In genomic region chr17:14069251-14069981, GRCh38 we compare ENCODE assay signal across 8 cellular contexts. TPM values are rescaled to one million over a fixed set of nuclear protein-coding genes. Genes with fewer than 3 reads are reported as not detected.
DNase-seq lines count a peak whose midpoint lies in the region; ATAC-seq and TF ChIP-seq lines count a peak whose summit lies in the region.

TSS of gene COX10 (plus strand) at chr17:14069504. CDS start at chr17:14069606, 102 bp downstream.

- no peaks in the 10 kb centered on the region for H3K9me3 ChIP-seq in osteoblast (ENCODE audit: low read depth, low read length)
- no peaks in the 10 kb centered on the region for H3K9me3 ChIP-seq in testis

- no peak for TF ChIP-seq POLR2A in testis (IDR thresholded peaks at IDR 0.05)

- H3K79me2 ChIP-seq in osteoblast (ENCODE audit: insufficient read depth, low read length) = peaks cover 86% of the 10 kb centered on the region

- H2AFZ ChIP-seq in osteoblast (ENCODE audit: low read length) = peak within 1 kb of the TSS; percentile 98

- peak; percentile 99 for ATAC-seq in SK-N-SH treated with all-trans-retinoic acid at 6 μM for 48 hours

- H3K4me2 ChIP-seq in osteoblast (ENCODE audit: insufficient read depth, low read length) = peak within 1 kb of the TSS; percentile 73

- peaks cover 12% of the 10 kb centered on the region for H3K36me3 Mint-ChIP-seq in activated naive CD4-positive, alpha-beta T cell treated with anti-CD3 and anti-CD28 coated beads, Interleukin-2, amount 50 U/mL, for 24 hours

- H3K27ac Mint-ChIP-seq in activated naive CD4-positive, alpha-beta T cell treated with anti-CD3 and anti-CD28 coated beads, Interleukin-2, amount 50 U/mL, for 24 hours = peak within 1 kb of the TSS; percentile 94

- H3K36me3 ChIP-seq in GM06990 (ENCODE audit: control insufficient read depth, insufficient read depth, low read length) (no peaks in the 10 kb centered on the region), osteoblast (ENCODE audit: insufficient read depth, low read length) (no peaks in the 10 kb centered on the region), testis (ENCODE audit: low read depth, missing control alignments) (no peaks in the 10 kb centered on the region)

- peak within 1 kb of the TSS; percentile 95 for H3K4me3 Mint-ChIP-seq in activated naive CD4-positive, alpha-beta T cell treated with anti-CD3 and anti-CD28 coated beads, Interleukin-2, amount 50 U/mL, for 24 hours

- peak within 1 kb of the TSS; percentile 99 for H3K4me3 ChIP-seq in GM06990 (replicated peaks; ENCODE audit: low read depth, low read length)
- peak within 1 kb of the TSS; percentile 78 for H3K4me3 ChIP-seq in HFF-Myc (replicated peaks; ENCODE audit: low read depth, low read length)
- H3K4me3 ChIP-seq in osteoblast (ENCODE audit: insufficient read depth, low read length) = peak within 1 kb of the TSS; percentile 96
- peak within 1 kb of the TSS; percentile 78 to 93 for H3K4me3 ChIP-seq in testis

- peaks cover 57% of the 10 kb centered on the region for H3K4me1 Mint-ChIP-seq in activated naive CD4-positive, alpha-beta T cell treated with anti-CD3 and anti-CD28 coated beads, Interleukin-2, amount 50 U/mL, for 24 hours

- H3K4me1 ChIP-seq in osteoblast (ENCODE audit: insufficient read depth, low read length) (peaks cover 13% of the 10 kb centered on the region), testis (peaks cover 9% of the 10 kb centered on the region)

- no peaks in the 10 kb centered on the region for H3K27me3 Mint-ChIP-seq in activated naive CD4-positive, alpha-beta T cell treated with anti-CD3 and anti-CD28 coated beads, Interleukin-2, amount 50 U/mL, for 24 hours

- 0% methylated on average over 7 to 47 of the region's 47 CpGs for WGBS in testis, 2 donors

- intact Hi-C loops in testis (cut with DNase I; ENCODE audit: low total_unique reads) = no loop called here

- peak within 1 kb of the TSS; percentile 84 for H3K27ac ChIP-seq in osteoblast (ENCODE audit: low read depth, low read length)
- H3K27ac ChIP-seq in testis = peak within 1 kb of the TSS; percentile 75 to 76

- no peaks in the 10 kb centered on the region for H4K20me1 ChIP-seq in osteoblast (ENCODE audit: insufficient read depth, low read length)

- no peaks in the 10 kb centered on the region for H3K9me3 Mint-ChIP-seq in activated naive CD4-positive, alpha-beta T cell treated with anti-CD3 and anti-CD28 coated beads, Interleukin-2, amount 50 U/mL, for 24 hours

- H3K27me3 ChIP-seq in GM06990 (replicated peaks; ENCODE audit: control insufficient read depth, insufficient read depth, low read length) (no peaks in the 10 kb centered on the region), osteoblast (ENCODE audit: insufficient read depth, low read length) (no peaks in the 10 kb centered on the region), testis (no peaks in the 10 kb centered on the region)

- peak; percentile 87 for DNase-seq in GM06990 (ENCODE audit: extremely low read depth, insufficient read length)
- peak; percentile 46 for DNase-seq in HFF-Myc (ENCODE audit: extremely low read depth, low read depth)
- peak; percentile 77 for DNase-seq in MV-4-11 (lab: John Stamatoyannopoulos, UW)
- DNase-seq in glomerular visceral epithelial cell (ENCODE audit: extremely low spot score) = peak; percentile 89
- peak; percentile 91 for DNase-seq in osteoblast (ENCODE audit: insufficient read length, low spot score, missing footprints)
- peak; percentile 94 for DNase-seq in testis

- TF ChIP-seq CTCF in GM06990 (IDR thresholded peaks at IDR 0.05; ENCODE audit: insufficient read depth, low read length, poor library complexity, severe bottlenecking) (no peak), HFF-Myc (IDR thresholded peaks at IDR 0.05; ENCODE audit: low read depth, low read length, missing control alignments) (no peak), osteoblast (IDR thresholded peaks at IDR 0.05; ENCODE audit: extremely low read depth, low read depth, low read length) (no peak), testis (IDR thresholded peaks at IDR 0.05) (no peak)

TF ChIP-seq in SK-N-SH treated with all-trans-retinoic acid at 6 μM for 48 hours, 23 proteins besides CTCF, POLR2A, EP300 and RAD21:
- TF ChIP-seq GLIS3 (CRISPR knock-in tag; IDR thresholded peaks at IDR 0.05) = 0 out of 2 replicates have a peak, but pooled peaks have one; percentile 61
- no peak for TF ChIP-seq RARB (CRISPR knock-in tag; IDR thresholded peaks at IDR 0.05)
TF ChIP-seq in SK-N-SH treated with all-trans-retinoic acid at 6 μM for 48 hours: peak in this region for 1.

RNA-seq across cellular contexts. Expression of gene COX10, which starts in this region (rescaled TPM):
- 14.1 and 14.8 TPM in 2 replicates for total RNA-seq in osteoblast
- 10 to 100 TPM; 44.9 to 50.6 TPM for total RNA-seq in testis
- polyA plus RNA-seq in testis (ENCODE audit: insufficient read depth, low read depth, low replicate concordance) = 51.0 TPM

Comparison
In these comparisons a context has a peak if more than half of its experiments do, and no peak if none do; other contexts are left out.
1. Peak in every context shown above with its lines: DNase-seq, ATAC-seq, H3K4me3 ChIP-seq and H3K27ac ChIP-seq.